1 cellular context compared by ENCODE assay signal in genomic region chr9:100066539-100066938, GRCh38.
TF ChIP-seq lines count a peak whose summit lies in the region.

No MANE protein-coding gene starts in this region.

TF ChIP-seq in GM23338, 12 proteins besides CTCF, POLR2A, EP300 and RAD21 (continued from another document):
- TF ChIP-seq, protein P1, sequence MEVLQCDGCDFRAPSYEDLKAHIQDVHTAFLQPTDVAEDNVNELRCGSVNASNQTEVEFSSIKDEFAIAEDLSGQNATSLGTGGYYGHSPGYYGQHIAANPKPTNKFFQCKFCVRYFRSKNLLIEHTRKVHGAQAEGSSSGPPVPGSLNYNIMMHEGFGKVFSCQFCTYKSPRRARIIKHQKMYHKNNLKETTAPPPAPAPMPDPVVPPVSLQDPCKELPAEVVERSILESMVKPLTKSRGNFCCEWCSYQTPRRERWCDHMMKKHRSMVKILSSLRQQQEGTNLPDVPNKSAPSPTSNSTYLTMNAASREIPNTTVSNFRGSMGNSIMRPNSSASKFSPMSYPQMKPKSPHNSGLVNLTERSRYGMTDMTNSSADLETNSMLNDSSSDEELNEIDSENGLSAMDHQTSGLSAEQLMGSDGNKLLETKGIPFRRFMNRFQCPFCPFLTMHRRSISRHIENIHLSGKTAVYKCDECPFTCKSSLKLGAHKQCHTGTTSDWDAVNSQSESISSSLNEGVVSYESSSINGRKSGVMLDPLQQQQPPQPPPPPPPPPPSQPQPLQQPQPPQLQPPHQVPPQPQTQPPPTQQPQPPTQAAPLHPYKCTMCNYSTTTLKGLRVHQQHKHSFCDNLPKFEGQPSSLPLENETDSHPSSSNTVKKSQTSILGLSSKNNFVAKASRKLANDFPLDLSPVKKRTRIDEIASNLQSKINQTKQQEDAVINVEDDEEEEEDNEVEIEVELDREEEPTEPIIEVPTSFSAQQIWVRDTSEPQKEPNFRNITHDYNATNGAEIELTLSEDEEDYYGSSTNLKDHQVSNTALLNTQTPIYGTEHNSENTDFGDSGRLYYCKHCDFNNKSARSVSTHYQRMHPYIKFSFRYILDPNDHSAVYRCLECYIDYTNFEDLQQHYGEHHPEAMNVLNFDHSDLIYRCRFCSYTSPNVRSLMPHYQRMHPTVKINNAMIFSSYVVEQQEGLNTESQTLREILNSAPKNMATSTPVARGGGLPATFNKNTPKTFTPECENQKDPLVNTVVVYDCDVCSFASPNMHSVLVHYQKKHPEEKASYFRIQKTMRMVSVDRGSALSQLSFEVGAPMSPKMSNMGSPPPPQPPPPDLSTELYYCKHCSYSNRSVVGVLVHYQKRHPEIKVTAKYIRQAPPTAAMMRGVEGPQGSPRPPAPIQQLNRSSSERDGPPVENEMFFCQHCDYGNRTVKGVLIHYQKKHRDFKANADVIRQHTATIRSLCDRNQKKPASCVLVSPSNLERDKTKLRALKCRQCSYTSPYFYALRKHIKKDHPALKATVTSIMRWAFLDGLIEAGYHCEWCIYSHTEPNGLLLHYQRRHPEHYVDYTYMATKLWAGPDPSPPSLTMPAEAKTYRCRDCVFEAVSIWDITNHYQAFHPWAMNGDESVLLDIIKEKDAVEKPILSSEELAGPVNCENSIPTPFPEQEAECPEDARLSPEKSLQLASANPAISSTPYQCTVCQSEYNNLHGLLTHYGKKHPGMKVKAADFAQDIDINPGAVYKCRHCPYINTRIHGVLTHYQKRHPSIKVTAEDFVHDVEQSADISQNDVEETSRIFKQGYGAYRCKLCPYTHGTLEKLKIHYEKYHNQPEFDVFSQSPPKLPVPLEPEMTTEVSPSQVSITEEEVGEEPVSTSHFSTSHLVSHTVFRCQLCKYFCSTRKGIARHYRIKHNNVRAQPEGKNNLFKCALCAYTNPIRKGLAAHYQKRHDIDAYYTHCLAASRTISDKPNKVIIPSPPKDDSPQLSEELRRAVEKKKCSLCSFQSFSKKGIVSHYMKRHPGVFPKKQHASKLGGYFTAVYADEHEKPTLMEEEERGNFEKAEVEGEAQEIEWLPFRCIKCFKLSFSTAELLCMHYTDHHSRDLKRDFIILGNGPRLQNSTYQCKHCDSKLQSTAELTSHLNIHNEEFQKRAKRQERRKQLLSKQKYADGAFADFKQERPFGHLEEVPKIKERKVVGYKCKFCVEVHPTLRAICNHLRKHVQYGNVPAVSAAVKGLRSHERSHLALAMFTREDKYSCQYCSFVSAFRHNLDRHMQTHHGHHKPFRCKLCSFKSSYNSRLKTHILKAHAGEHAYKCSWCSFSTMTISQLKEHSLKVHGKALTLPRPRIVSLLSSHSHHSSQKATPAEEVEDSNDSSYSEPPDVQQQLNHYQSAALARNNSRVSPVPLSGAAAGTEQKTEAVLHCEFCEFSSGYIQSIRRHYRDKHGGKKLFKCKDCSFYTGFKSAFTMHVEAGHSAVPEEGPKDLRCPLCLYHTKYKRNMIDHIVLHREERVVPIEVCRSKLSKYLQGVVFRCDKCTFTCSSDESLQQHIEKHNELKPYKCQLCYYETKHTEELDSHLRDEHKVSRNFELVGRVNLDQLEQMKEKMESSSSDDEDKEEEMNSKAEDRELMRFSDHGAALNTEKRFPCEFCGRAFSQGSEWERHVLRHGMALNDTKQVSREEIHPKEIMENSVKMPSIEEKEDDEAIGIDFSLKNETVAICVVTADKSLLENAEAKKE (CRISPR knock-in tag; IDR thresholded peaks at IDR 0.05) = no peak
- no peak for TF ChIP-seq ZNF114 (CRISPR knock-in tag; IDR thresholded peaks at IDR 0.05)
- no peak for TF ChIP-seq CREB1 (CRISPR knock-in tag; IDR thresholded peaks at IDR 0.05; ENCODE audit: low read depth)
- no peak for TF ChIP-seq ZNF331 (CRISPR knock-in tag; IDR thresholded peaks at IDR 0.05; ENCODE audit: low read depth)
- TF ChIP-seq NANOG (IDR thresholded peaks at IDR 0.05; ENCODE audit: borderline replicate concordance) = no peak
- no peak for TF ChIP-seq JUNB (IDR thresholded peaks at IDR 0.05; ENCODE audit: unreplicated experiment)
- no peak for TF ChIP-seq POLR2AphosphoS5 (IDR thresholded peaks at IDR 0.05; ENCODE audit: low read depth)
- no peak for TF ChIP-seq EZH2phosphoT487 (IDR thresholded peaks at IDR 0.05; ENCODE audit: unreplicated experiment)
- no peak for TF ChIP-seq ETS1 (IDR thresholded peaks at IDR 0.05)
TF ChIP-seq in GM23338: peak in this region for 0.
